ENCODE assay signal across 3 cellular contexts in genomic region chr19:50447053-50447452, GRCh38. TPM values are rescaled to one million over a fixed set of nuclear protein-coding genes. Genes with fewer than 3 reads are reported as not detected.
"Had no signal": no experiment of that assay in that cellular context is flagged by ENCODE, and none has a peak within 500 bp of the region (broad histone marks: within the 10 kb centered on the region; RNA-seq: fewer than 3 reads in every experiment).

No MANE protein-coding gene starts in this region.

- H3K4me3 ChIP-seq: GM12878 had no signal

- ATAC-seq: GM12878 had no signal

- DNase-seq: GDM1, GF-D8 had no signal

RNA-seq across cellular contexts. Expression of gene GARIN5A, which starts 29.6 kb away (rescaled TPM):
- total RNA-seq: GM12878 had no signal
